ENCODE assay signal across 8 cellular contexts in the genomic region with DNA sequence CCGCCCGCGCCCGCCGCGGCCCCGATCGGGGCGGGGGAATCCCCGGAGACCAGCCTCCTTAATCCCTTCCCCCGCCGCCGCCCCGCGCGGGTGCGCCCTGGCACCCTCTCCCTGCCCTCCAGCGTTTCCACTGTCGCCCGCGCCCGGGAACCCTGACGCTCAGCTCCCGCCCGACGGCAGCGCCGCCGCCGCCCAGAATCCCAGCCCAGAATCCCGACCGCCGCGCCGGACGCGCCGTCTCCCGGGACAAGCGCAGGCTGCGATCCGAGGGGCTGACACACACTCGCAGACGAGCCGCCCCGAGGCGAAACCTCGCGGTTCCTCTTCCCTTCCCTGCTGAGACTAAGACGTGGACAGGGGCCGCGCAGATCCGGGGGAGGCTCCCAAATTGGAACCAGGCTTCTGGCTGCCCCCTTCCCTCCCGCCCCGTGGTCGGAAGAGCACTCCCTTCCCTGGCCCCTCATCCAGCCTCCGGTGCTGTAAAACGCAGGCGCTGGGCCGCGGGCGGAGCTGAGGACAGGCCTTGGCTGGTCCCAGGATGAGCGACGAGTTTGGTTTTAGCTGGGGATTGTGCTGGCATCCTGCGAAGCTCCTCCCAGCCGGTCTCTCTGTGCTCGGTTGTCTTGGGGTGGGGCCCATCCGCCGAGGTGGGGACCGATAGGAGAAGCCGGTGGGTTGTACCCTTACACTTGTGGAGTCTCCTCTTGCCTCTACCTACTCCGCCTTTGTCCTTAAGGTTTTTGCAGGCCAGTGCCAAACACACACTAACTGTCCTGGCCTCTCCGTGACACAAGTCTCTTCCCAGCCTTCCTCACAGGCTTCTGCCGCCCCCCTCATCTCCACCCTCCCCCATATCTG. TPM values are rescaled to one million over a fixed set of nuclear protein-coding genes. Genes with fewer than 3 reads are reported as not detected.
DNase-seq lines count a peak whose midpoint lies in the region; ATAC-seq and TF ChIP-seq lines count a peak whose summit lies in the region.

No MANE protein-coding gene starts in this region.

- no peaks in the 10 kb centered on the region; the same call in 1 of the 2 replicates for H3K9me3 ChIP-seq in AG04450 (ENCODE audit: control insufficient read depth, insufficient read depth, low read length)
- H3K9me3 ChIP-seq in PC-3 (ENCODE audit: low read length), result no peaks in the 10 kb centered on the region
- no peaks in the 10 kb centered on the region for H3K9me3 ChIP-seq in breast epithelium

- H3K4me3 ChIP-seq in AG04450 (ENCODE audit: low read depth, low read length) (peak overlapping the region; percentile 94), GM12875 (ENCODE audit: low read depth, low read length) (peak overlapping the region; percentile 60), PC-3 (ENCODE audit: low read length) (peak overlapping the region; percentile 83), breast epithelium (peak overlapping the region; percentile 53 to 89 (median 75))

- no peaks in the 10 kb centered on the region for H4K20me1 ChIP-seq in PC-3 (ENCODE audit: low read length)

- no peak for DNase-seq in AG04450 (ENCODE audit: low read depth, low spot score)
- DNase-seq in PC-3, result peak; percentile 53
- DNase-seq in breast epithelium (ENCODE audit: low spot score in 2 of 2), result peak; percentile 68 to 72
- peak; percentile 76 for DNase-seq in iPS-NIHi7 (ENCODE audit: extremely low spot score)
- peak; percentile 28 for DNase-seq in stimulated activated CD8-positive, alpha-beta memory T cell treated with anti-CD3 and anti-CD28 coated beads, Interleukin-12 subunit alpha, Interleukin-12 subunit beta, amount 100 ng/mL, for 4 hours (ENCODE audit: low read depth)
- DNase-seq in COLO829 (ENCODE audit: low spot score), result no peak

- peak overlapping the region; percentile 75 for H3K27ac ChIP-seq in AG04450 (ENCODE audit: low read depth, low read length)
- peak overlapping the region; percentile 57 for H3K27ac ChIP-seq in PC-3 (ENCODE audit: low read length)
- peak overlapping the region; percentile 92 to 93 for H3K27ac ChIP-seq in breast epithelium

- H2AFZ ChIP-seq in PC-3 (ENCODE audit: low read length), result peak overlapping the region; percentile 40; the same call in 1 of the 2 replicates

- H3K27me3 ChIP-seq in AG04450 (ENCODE audit: control insufficient read depth, insufficient read depth, low read length), result no peaks in the 10 kb centered on the region
- no peaks in the 10 kb centered on the region for H3K27me3 ChIP-seq in PC-3 (ENCODE audit: low read length)
- no peaks in the 10 kb centered on the region for H3K27me3 ChIP-seq in breast epithelium

- peaks cover 52% of the 10 kb centered on the region for H3K4me1 ChIP-seq in PC-3 (ENCODE audit: insufficient read depth, low read length)
- H3K4me1 ChIP-seq in breast epithelium, result peaks cover 15 to 20% of the 10 kb centered on the region in 2 donors

- peak overlapping the region; percentile 79 for H3K9ac ChIP-seq in PC-3 (ENCODE audit: low read length)

- intact Hi-C loops in PC-3 (cut with micrococcal nuclease), result no loop called here
- intact Hi-C loops in breast epithelium (cut with DNase I; ENCODE audit: low total_unique reads), result loop anchor here (5.0 to 10.0 kb wide), 2 partner anchors 1127 to 1540 kb away; a partner anchor contains a TSS

- H3K36me3 ChIP-seq in PC-3 (ENCODE audit: low read depth, low read length) (peaks cover 7% of the 10 kb centered on the region; the same call in 1 of the 2 replicates), breast epithelium (no peaks in the 10 kb centered on the region)

- H3K9me2 ChIP-seq in PC-3 (replicated peaks; ENCODE audit: low read length), result no peaks in the 10 kb centered on the region

- H3K4me2 ChIP-seq in PC-3 (ENCODE audit: low read length), result peak overlapping the region; percentile 86

- TF ChIP-seq CTCF in AG04450 (IDR thresholded peaks at IDR 0.05; ENCODE audit: low read depth, low read length) (no peak), GM12875 (IDR thresholded peaks at IDR 0.05; ENCODE audit: borderline replicate concordance, insufficient read depth, low read depth, low read length) (no peak), PC-3 (conservative IDR thresholded peaks at IDR 0.05; ENCODE audit: low read depth, low read length) (no peak), breast epithelium (IDR thresholded peaks at IDR 0.05) (no peak)

- peaks cover 46% of the 10 kb centered on the region for H3K79me2 ChIP-seq in PC-3 (ENCODE audit: low read length)

- peak; percentile 29 for ATAC-seq in HG02938 (IDR thresholded peaks at IDR 0.05; ENCODE audit: unreplicated experiment)
- ATAC-seq in PC-3, result peak; percentile 48

- H3F3A ChIP-seq in PC-3 (ENCODE audit: low read length, unreplicated experiment), result no peaks in the 10 kb centered on the region

- POLR2A ChIA-PET in AG04450 (lab: Yijun Ruan, JAX) (interaction anchor here (0.6 to 4.1 kb wide), 13 partner anchors 9 to 73 kb away, joined by 3 to 52 read pairs (median 6); a partner anchor contains a TSS), PC-3 (lab: Charles Lee; ENCODE audit: unreplicated experiment) (interaction anchor here (0.9 kb wide), 1 partner anchor 74 kb away, joined by 4 read pairs; a partner anchor contains a TSS)

- BruUV-seq in PC-3 (replicated peaks; lab: Mats Ljungman, UMichigan), result no TSS peak

- CTCF ChIA-PET in AG04450 (lab: Charles Lee) (interaction anchor here (1.8 to 14.9 kb wide), 4 partner anchors 11 to 27 kb away, joined by 4 to 316 read pairs (median 26); a partner anchor contains a TSS), PC-3 (lab: Charles Lee) (interaction anchor here (0.5 to 1.9 kb wide), 2 partner anchors 27 to 38 kb away, joined by 4 to 9 read pairs; a partner anchor contains a TSS)

- TF ChIP-seq POLR2A in breast epithelium (IDR thresholded peaks at IDR 0.05), result no peak

RNA-seq across cellular contexts. Expression of a gene that starts 1.1 kb away (rescaled TPM):
- polyA plus RNA-seq in AG04450 (2011; rRNA removed), result 65.5 and 76.2 TPM in 2 replicates
- polyA minus RNA-seq in AG04450 (2011; rRNA and poly(A)+ RNA removed), result 40.1 and 45.7 TPM in 2 replicates
- 17.6 and 25.5 TPM in 2 replicates for total RNA-seq in PC-3 (2014; rRNA removed)
- 10 to 100 TPM; 13.4 to 19.8 (median 16.2) TPM for total RNA-seq in breast epithelium

RNA-seq across cellular contexts. Expression of a gene that starts 22.3 kb away (rescaled TPM):
- 11.1 and 13.5 TPM in 2 replicates for polyA plus RNA-seq in AG04450 (2011; rRNA removed)
- 11.6 and 15.1 TPM in 2 replicates for polyA minus RNA-seq in AG04450 (2011; rRNA and poly(A)+ RNA removed)
- total RNA-seq in PC-3 (2014; rRNA removed) (13.1 and 15.0 TPM in 2 replicates), breast epithelium (10 to 100 TPM; 26.9 to 37.6 (median 29.2) TPM)

RNA-seq across cellular contexts. Expression of a gene that starts 27.6 kb away (rescaled TPM):
- polyA plus RNA-seq in AG04450 (2011; rRNA removed), result 26.5 and 36.9 TPM in 2 replicates
- polyA minus RNA-seq in AG04450 (2011; rRNA and poly(A)+ RNA removed), result 21.9 and 29.1 TPM in 2 replicates
- total RNA-seq in PC-3 (2014; rRNA removed) (40.7 and 44.5 TPM in 2 replicates), breast epithelium (10 to 100 TPM; 23.9 to 42.4 (median 39.0) TPM)

RNA-seq across cellular contexts. Expression of a gene that starts 57.2 kb away (rescaled TPM):
- polyA plus RNA-seq in AG04450 (2011; rRNA removed), result not detected in 2 replicates
- not detected in 2 replicates for polyA minus RNA-seq in AG04450 (2011; rRNA and poly(A)+ RNA removed)
- not detected in 2 replicates for total RNA-seq in PC-3 (2014; rRNA removed)
- 1 to 10 TPM in 1 of 3 donors, under 1 TPM in 2; 0.29 to 1.8 (median 0.33) TPM for total RNA-seq in breast epithelium

Comparison
In these comparisons a context has a peak if more than half of its experiments do, and no peak if none do; other contexts are left out.
1. DNase-seq: peak in PC-3 (single experiment), breast epithelium (2 of 2), iPS-NIHi7 (single experiment) and stimulated activated CD8-positive, alpha-beta memory T cell treated with anti-CD3 and anti-CD28 coated beads, Interleukin-12 subunit alpha, Interleukin-12 subunit beta, amount 100 ng/mL, for 4 hours (single experiment); none in AG04450 (single experiment) and COLO829 (single experiment).
2. Peak in every context shown above with its lines, with median percentiles within 50 percentile points of each other: H3K27ac ChIP-seq and H3K4me3 ChIP-seq.